Comparison of ENCODE assay signal across 8 cellular contexts in the genomic region with DNA sequence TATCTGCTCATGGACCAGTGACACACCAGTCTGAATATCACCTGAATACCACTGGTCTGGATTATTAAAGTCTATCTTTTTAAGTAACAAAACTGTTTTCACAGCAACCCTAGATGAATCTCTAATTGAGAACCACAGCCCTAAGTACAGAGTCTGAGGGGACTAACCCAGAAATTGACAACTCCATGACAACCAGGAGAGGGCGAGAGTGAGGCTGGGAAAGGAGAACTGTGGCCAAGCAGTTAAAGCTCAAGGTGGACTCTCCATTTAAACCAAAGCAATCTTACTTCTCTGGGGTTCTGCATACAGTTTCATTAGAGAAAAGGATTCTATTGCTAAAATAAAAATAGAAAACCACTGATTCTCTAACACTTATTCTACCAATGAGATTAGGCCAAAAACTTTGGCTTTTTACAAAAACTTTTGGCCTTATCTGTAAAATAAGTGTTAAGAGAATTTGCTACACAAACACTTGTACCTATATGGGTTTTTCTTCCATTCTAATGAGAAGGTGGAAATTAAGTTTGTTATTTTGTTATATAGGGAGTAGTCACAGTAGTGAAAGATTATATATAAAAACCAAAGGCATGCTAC. TPM values are rescaled to one million over a fixed set of nuclear protein-coding genes. Genes with fewer than 3 reads are reported as not detected.
DNase-seq lines count a peak whose midpoint lies in the region; ATAC-seq and TF ChIP-seq lines count a peak whose summit lies in the region.

No MANE protein-coding gene starts in this region.

- H3K4me3 ChIP-seq in CD4-positive, CD25-positive, alpha-beta regulatory T cell (ENCODE audit: low read depth, low read length) = peak overlapping the region; percentile 28
- H3K4me3 ChIP-seq in fibroblast of the aortic adventitia (ENCODE audit: low read depth, low read length) = no peak overlapping the region
- no peak overlapping the region for H3K4me3 ChIP-seq in psoas muscle

- H3K9me3 Mint-ChIP-seq in CD4-positive, CD25-positive, alpha-beta regulatory T cell = peaks cover 0 to 6% (median 0%) of the 10 kb centered on the region in 7 donors
- H3K9me3 Mint-ChIP-seq in activated CD8-positive, alpha-beta T cell treated with anti-CD3 and anti-CD28 coated beads, Interleukin-2, amount 10 ng/mL, durations not matched to agents 7 days and 5 days (ENCODE audit: insufficient read depth) = no peaks in the 10 kb centered on the region

- peak; percentile 58 for TF ChIP-seq CTCF in fibroblast of the aortic adventitia (IDR thresholded peaks at IDR 0.05; ENCODE audit: insufficient read depth, low read length)
- TF ChIP-seq CTCF in psoas muscle (IDR thresholded peaks at IDR 0.05) = peak; percentile 37

- POLR2A ChIA-PET in activated CD8-positive, alpha-beta T cell treated with anti-CD3 and anti-CD28 coated beads, Interleukin-2, amount 10 ng/mL, durations not matched to agents 7 days and 5 days (lab: Charles Lee) = no interaction called here

- no peaks in the 10 kb centered on the region for H3K9me3 ChIP-seq in CD4-positive, CD25-positive, alpha-beta regulatory T cell (ENCODE audit: control insufficient read depth in 2 of 2, low read length in 2 of 2)
- no peaks in the 10 kb centered on the region for H3K9me3 ChIP-seq in psoas muscle

- peak overlapping the region in 3 of 4 donors; percentile 19 to 64 (median 32) for H3K4me3 Mint-ChIP-seq in CD4-positive, CD25-positive, alpha-beta regulatory T cell
- H3K4me3 Mint-ChIP-seq in activated CD8-positive, alpha-beta T cell treated with anti-CD3 and anti-CD28 coated beads, Interleukin-2, amount 10 ng/mL, durations not matched to agents 7 days and 5 days = no peak overlapping the region

- H3K27me3 ChIP-seq in CD4-positive, CD25-positive, alpha-beta regulatory T cell (ENCODE audit: control insufficient read depth, insufficient read depth, low read length) = no peaks in the 10 kb centered on the region
- H3K27me3 ChIP-seq in psoas muscle (ENCODE audit: insufficient read depth in 3 of 3, low read length in 2 of 3) = no peaks in the 10 kb centered on the region

- H3K4me1 ChIP-seq in CD4-positive, CD25-positive, alpha-beta regulatory T cell (ENCODE audit: control insufficient read depth, insufficient read depth, low read length, poor library complexity, severe bottlenecking) = peaks cover 45% of the 10 kb centered on the region
- H3K4me1 ChIP-seq in psoas muscle = no peaks in the 10 kb centered on the region

- peak; percentile 77 to 78 for ATAC-seq in CD4-positive, CD25-positive, alpha-beta regulatory T cell (ENCODE audit: low read depth in 2 of 2)
- ATAC-seq in GM18870 (IDR thresholded peaks at IDR 0.05; ENCODE audit: unreplicated experiment) (peak; percentile 89), HG03064 (IDR thresholded peaks at IDR 0.05; ENCODE audit: low read depth, unreplicated experiment) (peak; percentile 73), psoas muscle (peak in 2 of 4 donors; percentile 72 to 73)
- peak; percentile 91 for ATAC-seq in activated CD8-positive, alpha-beta T cell treated with anti-CD3 and anti-CD28 coated beads, Interleukin-2, amount 10 ng/mL, durations not matched to agents 7 days and 5 days

- H3K36me3 Mint-ChIP-seq in CD4-positive, CD25-positive, alpha-beta regulatory T cell = no peaks in the 10 kb centered on the region
- H3K36me3 Mint-ChIP-seq in activated CD8-positive, alpha-beta T cell treated with anti-CD3 and anti-CD28 coated beads, Interleukin-2, amount 10 ng/mL, durations not matched to agents 7 days and 5 days (ENCODE audit: low read depth) = no peaks in the 10 kb centered on the region

- no peak overlapping the region for H3K27ac Mint-ChIP-seq in CD4-positive, CD25-positive, alpha-beta regulatory T cell
- H3K27ac Mint-ChIP-seq in activated CD8-positive, alpha-beta T cell treated with anti-CD3 and anti-CD28 coated beads, Interleukin-2, amount 10 ng/mL, durations not matched to agents 7 days and 5 days = no peak overlapping the region

- H3K36me3 ChIP-seq in CD4-positive, CD25-positive, alpha-beta regulatory T cell (ENCODE audit: control insufficient read depth, insufficient read depth, low read length) = no peaks in the 10 kb centered on the region
- H3K36me3 ChIP-seq in psoas muscle (ENCODE audit: insufficient read depth in 1 of 2, low read depth in 1 of 2) = no peaks in the 10 kb centered on the region

- peak; percentile 34 to 82 (median 50) for DNase-seq in CD4-positive, CD25-positive, alpha-beta regulatory T cell
- DNase-seq in NCI-H748 (lab: John Stamatoyannopoulos, UW; ENCODE audit: unreplicated experiment) (peak; percentile 58), fibroblast of the aortic adventitia (ENCODE audit: low read depth) (peak; percentile 51), psoas muscle (no peak), GM19238 (ENCODE audit: insufficient read length, low spot score) (no peak)
- DNase-seq in activated CD8-positive, alpha-beta T cell treated with anti-CD3 and anti-CD28 coated beads, Interleukin-2, amount 10 ng/mL, durations not matched to agents 7 days and 5 days = peak; percentile 77

- intact Hi-C loops in psoas muscle (cut with DNase I) = no loop called here

- no peaks in the 10 kb centered on the region for H3K27me3 Mint-ChIP-seq in CD4-positive, CD25-positive, alpha-beta regulatory T cell
- peaks cover 15% of the 10 kb centered on the region for H3K27me3 Mint-ChIP-seq in activated CD8-positive, alpha-beta T cell treated with anti-CD3 and anti-CD28 coated beads, Interleukin-2, amount 10 ng/mL, durations not matched to agents 7 days and 5 days (ENCODE audit: low read depth)

- CTCF ChIA-PET in activated CD8-positive, alpha-beta T cell treated with anti-CD3 and anti-CD28 coated beads, Interleukin-2, amount 10 ng/mL, durations not matched to agents 7 days and 5 days (lab: Charles Lee) = interaction anchor here (0.6 to 1.7 kb wide), 17 partner anchors 9 to 324 kb away, joined by 3 to 12 read pairs (median 4); a partner anchor contains a TSS

- H3K4me1 Mint-ChIP-seq in CD4-positive, CD25-positive, alpha-beta regulatory T cell = peaks cover 31 to 64% (median 45%) of the 10 kb centered on the region in 4 donors
- H3K4me1 Mint-ChIP-seq in activated CD8-positive, alpha-beta T cell treated with anti-CD3 and anti-CD28 coated beads, Interleukin-2, amount 10 ng/mL, durations not matched to agents 7 days and 5 days (ENCODE audit: low read depth) = peaks cover 29% of the 10 kb centered on the region

- no peak overlapping the region for H3K27ac ChIP-seq in CD4-positive, CD25-positive, alpha-beta regulatory T cell (ENCODE audit: insufficient read depth, low read length, poor library complexity, severe bottlenecking)
- no peak overlapping the region for H3K27ac ChIP-seq in psoas muscle

- WGBS in psoas muscle, 3 donors = 49 to 60% (median 54%) methylated on average over 1 of the region's 1 CpG

RNA-seq across cellular contexts. Expression of a gene that starts 11.4 kb away (rescaled TPM):
- total RNA-seq in CD4-positive, CD25-positive, alpha-beta regulatory T cell = 3.9 TPM
- polyA plus RNA-seq in CD4-positive, CD25-positive, alpha-beta regulatory T cell = under 1 TPM in 1 of 4 donors, not detected in 3; 0.54 TPM
- under 1 TPM; 0.74 to 0.81 TPM for total RNA-seq in activated CD8-positive, alpha-beta T cell treated with anti-CD3 and anti-CD28 coated beads, Interleukin-2, amount 10 ng/mL, durations not matched to agents 7 days and 5 days
- 13.1 and 27.1 TPM in 2 replicates for total RNA-seq in fibroblast of the aortic adventitia (ENCODE audit: low replicate concordance)
- total RNA-seq in psoas muscle = 10 to 100 TPM in 1 of 4 donors, 1 to 10 TPM in 3; 5.0 to 16.6 (median 6.4) TPM
- 1 to 10 TPM in 2 of 3 donors, under 1 TPM in 1; 0.44 to 4.1 (median 1.3) TPM for polyA plus RNA-seq in psoas muscle

Comparison
In these comparisons a context has a peak if more than half of its experiments do, and no peak if none do; other contexts are left out.
1. DNase-seq: peak in CD4-positive, CD25-positive, alpha-beta regulatory T cell (3 of 3), NCI-H748 (single experiment), activated CD8-positive, alpha-beta T cell treated with anti-CD3 and anti-CD28 coated beads, Interleukin-2, amount 10 ng/mL, durations not matched to agents 7 days and 5 days (single experiment) and fibroblast of the aortic adventitia (single experiment); none in psoas muscle (0 of 2) and GM19238 (single experiment).